8 cellular contexts compared by ENCODE assay signal in the genomic region with DNA sequence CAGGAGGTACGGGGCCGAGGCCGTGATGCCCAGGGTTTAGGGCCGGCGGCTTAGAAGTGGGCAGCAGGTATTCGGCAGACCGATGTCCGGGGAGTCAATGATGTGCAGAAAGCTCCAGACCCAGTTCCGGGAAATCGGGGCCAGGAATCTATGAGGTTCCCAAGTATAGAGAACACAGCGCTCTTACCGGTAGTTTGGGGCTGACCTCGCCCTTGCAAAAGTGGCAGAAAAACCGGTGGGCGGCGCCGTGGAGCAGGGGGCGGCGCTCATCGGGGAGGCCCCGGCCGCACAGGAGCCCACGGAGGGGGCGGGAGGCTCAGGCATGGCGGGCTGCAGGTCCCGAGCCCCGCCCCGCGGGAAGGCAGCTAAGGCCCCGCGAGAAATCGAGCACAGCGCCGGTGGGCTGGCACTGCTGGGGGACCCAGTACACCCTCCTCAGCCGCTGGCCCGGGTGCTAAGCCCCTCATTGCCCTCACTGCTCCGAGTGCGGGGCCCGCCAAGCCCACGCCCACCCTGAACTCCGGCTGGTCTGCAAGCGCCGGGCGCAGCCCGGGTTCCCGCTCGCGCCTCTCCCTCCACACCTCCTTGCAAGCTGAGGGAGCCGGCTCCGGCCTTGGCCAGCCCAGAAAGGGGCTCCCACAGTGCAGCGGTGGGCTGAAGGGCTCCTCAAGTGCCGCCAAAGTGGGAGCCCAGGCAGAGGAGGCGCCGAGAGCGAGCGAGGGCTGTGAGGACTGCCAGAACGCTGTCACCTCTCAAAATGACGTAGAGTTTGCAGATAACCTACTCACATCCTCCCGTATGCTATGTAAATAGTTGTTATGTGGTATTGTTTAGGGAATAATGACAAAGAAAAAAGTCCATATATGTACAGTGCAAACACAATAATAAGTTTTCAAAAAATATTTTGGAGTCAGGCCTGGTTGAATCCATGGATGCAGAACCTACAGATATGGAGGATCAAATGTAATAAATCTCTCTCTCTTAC.
DNase-seq lines count a peak whose midpoint lies in the region; ATAC-seq, FAIRE-seq and TF ChIP-seq lines count a peak whose summit lies in the region.
"Not testable (repeated sequence)": the region's sequence is repeated elsewhere in the genome, so short reads cannot be mapped to it uniquely, and the experiment has no call there.

No MANE protein-coding gene starts in this region.

- H2AFZ ChIP-seq in OCI-LY3 (ENCODE audit: low read depth, low read length), result not testable (repeated sequence)

- FAIRE-seq in A549 (lab: Jason Lieb, UNC), result not testable (repeated sequence)

- not testable (repeated sequence) for H3K27ac Mint-ChIP-seq in activated CD4-positive, alpha-beta T cell treated with anti-CD3 and anti-CD28 coated beads for 36 hours; naive B cell; stimulated activated naive B cell treated with anti-CD40 and anti-IgM and Interleukin-4, amounts not matched to agents 10 μg/mL and 1 μg/mL and 100 μg/mL, for 72 hours

- H4K20me1 ChIP-seq in OCI-LY3 (ENCODE audit: insufficient read depth, low read length), result not testable (repeated sequence)

- POLR2A ChIA-PET in A549 (lab: Yijun Ruan, JAX); activated CD4-positive, alpha-beta T cell treated with anti-CD3 and anti-CD28 coated beads for 36 hours (lab: Charles Lee): not testable (repeated sequence)

- TF ChIP-seq POLR2A in A549 (IDR thresholded peaks at IDR 0.05; ENCODE audit: low read length); body of pancreas (IDR thresholded peaks at IDR 0.05): not testable (repeated sequence)

- not testable (repeated sequence) for H3K9me3 Mint-ChIP-seq in activated CD4-positive, alpha-beta T cell treated with anti-CD3 and anti-CD28 coated beads for 36 hours (ENCODE audit: low read depth); naive B cell; stimulated activated naive B cell treated with anti-CD40 and anti-IgM and Interleukin-4, amounts not matched to agents 10 μg/mL and 1 μg/mL and 100 μg/mL, for 72 hours

- 17% methylated on average over 6 of the region's 59 CpGs for WGBS in A549 (ENCODE audit: missing lambda C conversion rate)
- WGBS in body of pancreas, 2 donors, result 8 to 33% methylated on average over 2 to 5 of the region's 59 CpGs

- ATAC-seq in A549 (peak; percentile 80 to 90), GM19463 (IDR thresholded peaks at IDR 0.05; ENCODE audit: unreplicated experiment) (peak; percentile 78), body of pancreas (peak; percentile 40), left ventricle myocardium superior (peak; percentile 77), naive B cell (ENCODE audit: low read depth in 2 of 2) (peak; percentile 74 to 77)
- ATAC-seq in activated CD4-positive, alpha-beta T cell treated with anti-CD3 and anti-CD28 coated beads for 36 hours, result peak; percentile 51
- peak; percentile 68 to 75 for ATAC-seq in stimulated activated naive B cell treated with anti-CD40 and anti-IgM and Interleukin-4, amounts not matched to agents 10 μg/mL and 1 μg/mL and 100 μg/mL, for 72 hours (replicated peaks)

- H3K36me3 ChIP-seq in OCI-LY3 (replicated peaks; ENCODE audit: low read depth, low read length); body of pancreas (replicated peaks in 1 of 2; ENCODE audit: insufficient read depth in 1 of 2, low read depth in 2 of 2): not testable (repeated sequence)

- H3K27ac ChIP-seq in A549; OCI-LY3 (ENCODE audit: low read length); body of pancreas: not testable (repeated sequence)

- H3K27me3 Mint-ChIP-seq in activated CD4-positive, alpha-beta T cell treated with anti-CD3 and anti-CD28 coated beads for 36 hours; naive B cell; stimulated activated naive B cell treated with anti-CD40 and anti-IgM and Interleukin-4, amounts not matched to agents 10 μg/mL and 1 μg/mL and 100 μg/mL, for 72 hours: not testable (repeated sequence)

- not testable (repeated sequence) for TF ChIP-seq RAD21 in A549 (conservative IDR thresholded peaks at IDR 0.05 in 1 of 2, IDR thresholded peaks at IDR 0.05 in 1 of 2)

- H3K4me2 ChIP-seq in A549, result 0 out of 3 replicates have a peak overlapping the region, but pooled peaks have one; percentile 46
- H3K4me2 ChIP-seq in OCI-LY3 (ENCODE audit: low read length), result not testable (repeated sequence)

- CTCF ChIA-PET in A549 (lab: Yijun Ruan, JAX); activated CD4-positive, alpha-beta T cell treated with anti-CD3 and anti-CD28 coated beads for 36 hours (lab: Charles Lee): not testable (repeated sequence)

- not testable (repeated sequence) for TF ChIP-seq EP300 in A549 (IDR thresholded peaks at IDR 0.05)

- not testable (repeated sequence) for H3K4me1 Mint-ChIP-seq in activated CD4-positive, alpha-beta T cell treated with anti-CD3 and anti-CD28 coated beads for 36 hours; naive B cell; stimulated activated naive B cell treated with anti-CD40 and anti-IgM and Interleukin-4, amounts not matched to agents 10 μg/mL and 1 μg/mL and 100 μg/mL, for 72 hours

- not testable (repeated sequence) for H3K9ac ChIP-seq in OCI-LY3 (ENCODE audit: low read length)

- not testable (repeated sequence) for DNase-seq in A549 (ENCODE audit: low read depth in 1 of 2, low spot score in 1 of 2); activated CD4-positive, alpha-beta T cell treated with anti-CD3 and anti-CD28 coated beads for 36 hours; body of pancreas; left ventricle myocardium superior; naive B cell; stimulated activated naive B cell treated with anti-CD40 and anti-IgM and Interleukin-4, amounts not matched to agents 10 μg/mL and 1 μg/mL and 100 μg/mL, for 72 hours

- H3K9me3 ChIP-seq in A549; OCI-LY3 (ENCODE audit: insufficient read depth, low read length); body of pancreas: not testable (repeated sequence)

- not testable (repeated sequence) for TF ChIP-seq CTCF in A549 (IDR thresholded peaks at IDR 0.05); OCI-LY3 (IDR thresholded peaks at IDR 0.05; ENCODE audit: low read depth, low read length); body of pancreas (IDR thresholded peaks at IDR 0.05)

- not testable (repeated sequence) for H3K4me3 ChIP-seq in A549, body of pancreas
- H3K4me3 ChIP-seq in OCI-LY3 (ENCODE audit: low read length), result peak overlapping the region; percentile 56; the same call in 1 of the 2 replicates

- intact Hi-C loops in activated CD4-positive, alpha-beta T cell treated with anti-CD3 and anti-CD28 coated beads for 36 hours (cut with DNase I, micrococcal nuclease); body of pancreas (cut with DNase I); left ventricle myocardium superior (cut with micrococcal nuclease): not testable (repeated sequence)

- not testable (repeated sequence) for H3K36me3 Mint-ChIP-seq in activated CD4-positive, alpha-beta T cell treated with anti-CD3 and anti-CD28 coated beads for 36 hours (ENCODE audit: low read depth); naive B cell; stimulated activated naive B cell treated with anti-CD40 and anti-IgM and Interleukin-4, amounts not matched to agents 10 μg/mL and 1 μg/mL and 100 μg/mL, for 72 hours

- not testable (repeated sequence) for H3K4me3 Mint-ChIP-seq in activated CD4-positive, alpha-beta T cell treated with anti-CD3 and anti-CD28 coated beads for 36 hours; naive B cell; stimulated activated naive B cell treated with anti-CD40 and anti-IgM and Interleukin-4, amounts not matched to agents 10 μg/mL and 1 μg/mL and 100 μg/mL, for 72 hours

- not testable (repeated sequence) for H3K27me3 ChIP-seq in OCI-LY3 (ENCODE audit: low read depth, low read length); body of pancreas

- H3K79me2 ChIP-seq in OCI-LY3 (ENCODE audit: low read length), result not testable (repeated sequence)

- H3K4me1 ChIP-seq in A549; OCI-LY3 (ENCODE audit: low read length); body of pancreas: not testable (repeated sequence)
